2 cellular contexts compared by ENCODE assay signal in the genomic region with DNA sequence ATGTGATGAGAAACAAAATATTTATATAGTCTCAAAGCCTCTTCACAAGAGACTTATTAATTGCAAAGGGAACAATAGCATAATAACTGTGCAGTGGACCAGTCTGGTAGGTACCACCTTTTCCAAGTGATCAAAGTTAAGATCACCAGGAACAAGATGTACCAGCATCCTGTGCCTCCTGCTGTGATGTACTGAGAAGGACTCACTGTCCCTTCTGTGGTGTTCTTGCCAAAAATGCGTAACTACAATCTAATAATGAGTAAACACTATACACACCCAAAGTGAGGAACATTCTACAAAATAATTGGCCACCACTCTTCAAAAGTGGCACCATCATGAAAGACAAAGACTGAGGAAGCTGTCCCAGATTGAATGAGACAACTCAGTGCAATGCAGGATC.
TF ChIP-seq lines count a peak whose summit lies in the region.

No MANE protein-coding gene starts in this region.

TF ChIP-seq in liver, 16 proteins besides CTCF, POLR2A, EP300 and RAD21:
- TF ChIP-seq HNF4A (conservative IDR thresholded peaks at IDR 0.05) (peak; percentile 28 to 47), EGR1 (IDR thresholded peaks at IDR 0.05; ENCODE audit: low read depth in 2 of 2) (peak in 1 of 2 donors; percentile 7), RXRA (IDR thresholded peaks at IDR 0.05) (peak; percentile 28 to 45), NR2F2 (IDR thresholded peaks at IDR 0.05) (no peak), SP1 (IDR thresholded peaks at IDR 0.05) (peak; percentile 84), JUND (IDR thresholded peaks at IDR 0.05) (no peak)

TF ChIP-seq in HepG2, 621 proteins besides CTCF, POLR2A, EP300 and RAD21:
- TF ChIP-seq GFI1 (CRISPR knock-in tag; IDR thresholded peaks at IDR 0.05; ENCODE audit: borderline replicate concordance) (no peak), ZKSCAN5 (CRISPR knock-in tag; IDR thresholded peaks at IDR 0.05) (no peak), ZNF101 (CRISPR knock-in tag; IDR thresholded peaks at IDR 0.05; ENCODE audit: borderline replicate concordance, low read depth) (no peak), SMAD1 (CRISPR knock-in tag; IDR thresholded peaks at IDR 0.05; ENCODE audit: borderline replicate concordance, low read depth) (no peak), ZFP82 (CRISPR knock-in tag; IDR thresholded peaks at IDR 0.05; ENCODE audit: borderline replicate concordance) (no peak), SUZ12 (IDR thresholded peaks at IDR 0.05; ENCODE audit: low read depth, low read length) (no peak), ZNF839 (CRISPR knock-in tag; IDR thresholded peaks at IDR 0.05; ENCODE audit: borderline replicate concordance) (no peak)
- TF ChIP-seq, protein P1, sequence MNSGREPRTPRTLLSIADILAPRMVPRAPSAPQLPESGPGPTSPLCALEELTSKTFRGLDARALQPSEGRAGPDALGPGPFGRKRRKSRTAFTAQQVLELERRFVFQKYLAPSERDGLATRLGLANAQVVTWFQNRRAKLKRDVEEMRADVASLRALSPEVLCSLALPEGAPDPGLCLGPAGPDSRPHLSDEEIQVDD (CRISPR knock-in tag; IDR thresholded peaks at IDR 0.05; ENCODE audit: borderline replicate concordance): no peak
